In the genomic region with DNA sequence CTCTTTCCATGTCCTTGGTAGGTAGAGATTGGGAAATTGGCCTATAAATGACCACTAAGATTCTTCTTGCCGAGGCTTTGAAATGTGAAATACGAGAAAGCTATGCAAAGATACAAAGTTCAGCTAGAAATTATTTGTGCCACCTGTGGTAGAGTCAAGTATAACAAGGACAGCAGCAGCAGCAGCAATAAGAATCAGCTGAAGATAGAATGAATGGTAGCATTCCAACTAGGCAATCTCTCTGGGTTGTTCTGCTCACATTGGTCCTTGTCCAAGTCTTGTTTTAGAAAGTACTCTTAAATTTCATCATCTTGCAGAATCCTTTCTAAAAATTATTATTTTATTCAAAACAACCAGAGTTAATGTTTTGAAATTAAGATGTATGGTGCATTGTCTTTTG, we compare ENCODE assay signal across 1 cellular context.
TF ChIP-seq lines count a peak whose summit lies in the region.

No MANE protein-coding gene starts in this region.

TF ChIP-seq in GM23338, 12 proteins besides CTCF, POLR2A, EP300 and RAD21 (continued from another document):
- TF ChIP-seq, protein P1, sequence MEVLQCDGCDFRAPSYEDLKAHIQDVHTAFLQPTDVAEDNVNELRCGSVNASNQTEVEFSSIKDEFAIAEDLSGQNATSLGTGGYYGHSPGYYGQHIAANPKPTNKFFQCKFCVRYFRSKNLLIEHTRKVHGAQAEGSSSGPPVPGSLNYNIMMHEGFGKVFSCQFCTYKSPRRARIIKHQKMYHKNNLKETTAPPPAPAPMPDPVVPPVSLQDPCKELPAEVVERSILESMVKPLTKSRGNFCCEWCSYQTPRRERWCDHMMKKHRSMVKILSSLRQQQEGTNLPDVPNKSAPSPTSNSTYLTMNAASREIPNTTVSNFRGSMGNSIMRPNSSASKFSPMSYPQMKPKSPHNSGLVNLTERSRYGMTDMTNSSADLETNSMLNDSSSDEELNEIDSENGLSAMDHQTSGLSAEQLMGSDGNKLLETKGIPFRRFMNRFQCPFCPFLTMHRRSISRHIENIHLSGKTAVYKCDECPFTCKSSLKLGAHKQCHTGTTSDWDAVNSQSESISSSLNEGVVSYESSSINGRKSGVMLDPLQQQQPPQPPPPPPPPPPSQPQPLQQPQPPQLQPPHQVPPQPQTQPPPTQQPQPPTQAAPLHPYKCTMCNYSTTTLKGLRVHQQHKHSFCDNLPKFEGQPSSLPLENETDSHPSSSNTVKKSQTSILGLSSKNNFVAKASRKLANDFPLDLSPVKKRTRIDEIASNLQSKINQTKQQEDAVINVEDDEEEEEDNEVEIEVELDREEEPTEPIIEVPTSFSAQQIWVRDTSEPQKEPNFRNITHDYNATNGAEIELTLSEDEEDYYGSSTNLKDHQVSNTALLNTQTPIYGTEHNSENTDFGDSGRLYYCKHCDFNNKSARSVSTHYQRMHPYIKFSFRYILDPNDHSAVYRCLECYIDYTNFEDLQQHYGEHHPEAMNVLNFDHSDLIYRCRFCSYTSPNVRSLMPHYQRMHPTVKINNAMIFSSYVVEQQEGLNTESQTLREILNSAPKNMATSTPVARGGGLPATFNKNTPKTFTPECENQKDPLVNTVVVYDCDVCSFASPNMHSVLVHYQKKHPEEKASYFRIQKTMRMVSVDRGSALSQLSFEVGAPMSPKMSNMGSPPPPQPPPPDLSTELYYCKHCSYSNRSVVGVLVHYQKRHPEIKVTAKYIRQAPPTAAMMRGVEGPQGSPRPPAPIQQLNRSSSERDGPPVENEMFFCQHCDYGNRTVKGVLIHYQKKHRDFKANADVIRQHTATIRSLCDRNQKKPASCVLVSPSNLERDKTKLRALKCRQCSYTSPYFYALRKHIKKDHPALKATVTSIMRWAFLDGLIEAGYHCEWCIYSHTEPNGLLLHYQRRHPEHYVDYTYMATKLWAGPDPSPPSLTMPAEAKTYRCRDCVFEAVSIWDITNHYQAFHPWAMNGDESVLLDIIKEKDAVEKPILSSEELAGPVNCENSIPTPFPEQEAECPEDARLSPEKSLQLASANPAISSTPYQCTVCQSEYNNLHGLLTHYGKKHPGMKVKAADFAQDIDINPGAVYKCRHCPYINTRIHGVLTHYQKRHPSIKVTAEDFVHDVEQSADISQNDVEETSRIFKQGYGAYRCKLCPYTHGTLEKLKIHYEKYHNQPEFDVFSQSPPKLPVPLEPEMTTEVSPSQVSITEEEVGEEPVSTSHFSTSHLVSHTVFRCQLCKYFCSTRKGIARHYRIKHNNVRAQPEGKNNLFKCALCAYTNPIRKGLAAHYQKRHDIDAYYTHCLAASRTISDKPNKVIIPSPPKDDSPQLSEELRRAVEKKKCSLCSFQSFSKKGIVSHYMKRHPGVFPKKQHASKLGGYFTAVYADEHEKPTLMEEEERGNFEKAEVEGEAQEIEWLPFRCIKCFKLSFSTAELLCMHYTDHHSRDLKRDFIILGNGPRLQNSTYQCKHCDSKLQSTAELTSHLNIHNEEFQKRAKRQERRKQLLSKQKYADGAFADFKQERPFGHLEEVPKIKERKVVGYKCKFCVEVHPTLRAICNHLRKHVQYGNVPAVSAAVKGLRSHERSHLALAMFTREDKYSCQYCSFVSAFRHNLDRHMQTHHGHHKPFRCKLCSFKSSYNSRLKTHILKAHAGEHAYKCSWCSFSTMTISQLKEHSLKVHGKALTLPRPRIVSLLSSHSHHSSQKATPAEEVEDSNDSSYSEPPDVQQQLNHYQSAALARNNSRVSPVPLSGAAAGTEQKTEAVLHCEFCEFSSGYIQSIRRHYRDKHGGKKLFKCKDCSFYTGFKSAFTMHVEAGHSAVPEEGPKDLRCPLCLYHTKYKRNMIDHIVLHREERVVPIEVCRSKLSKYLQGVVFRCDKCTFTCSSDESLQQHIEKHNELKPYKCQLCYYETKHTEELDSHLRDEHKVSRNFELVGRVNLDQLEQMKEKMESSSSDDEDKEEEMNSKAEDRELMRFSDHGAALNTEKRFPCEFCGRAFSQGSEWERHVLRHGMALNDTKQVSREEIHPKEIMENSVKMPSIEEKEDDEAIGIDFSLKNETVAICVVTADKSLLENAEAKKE (CRISPR knock-in tag; IDR thresholded peaks at IDR 0.05) = no peak
- TF ChIP-seq NANOG (IDR thresholded peaks at IDR 0.05; ENCODE audit: borderline replicate concordance) = no peak
- no peak for TF ChIP-seq JUNB (IDR thresholded peaks at IDR 0.05; ENCODE audit: unreplicated experiment)
- TF ChIP-seq EZH2 (IDR thresholded peaks at IDR 0.05; ENCODE audit: low read depth, unreplicated experiment) = no peak
- TF ChIP-seq ZNF331 (CRISPR knock-in tag; IDR thresholded peaks at IDR 0.05; ENCODE audit: low read depth) = no peak
- TF ChIP-seq POLR2AphosphoS5 (IDR thresholded peaks at IDR 0.05; ENCODE audit: low read depth) = no peak
- no peak for TF ChIP-seq STAT1 (IDR thresholded peaks at IDR 0.05; ENCODE audit: unreplicated experiment)
- TF ChIP-seq, protein P2, sequence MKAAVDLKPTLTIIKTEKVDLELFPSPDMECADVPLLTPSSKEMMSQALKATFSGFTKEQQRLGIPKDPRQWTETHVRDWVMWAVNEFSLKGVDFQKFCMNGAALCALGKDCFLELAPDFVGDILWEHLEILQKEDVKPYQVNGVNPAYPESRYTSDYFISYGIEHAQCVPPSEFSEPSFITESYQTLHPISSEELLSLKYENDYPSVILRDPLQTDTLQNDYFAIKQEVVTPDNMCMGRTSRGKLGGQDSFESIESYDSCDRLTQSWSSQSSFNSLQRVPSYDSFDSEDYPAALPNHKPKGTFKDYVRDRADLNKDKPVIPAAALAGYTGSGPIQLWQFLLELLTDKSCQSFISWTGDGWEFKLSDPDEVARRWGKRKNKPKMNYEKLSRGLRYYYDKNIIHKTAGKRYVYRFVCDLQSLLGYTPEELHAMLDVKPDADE (IDR thresholded peaks at IDR 0.05) = no peak
- TF ChIP-seq, protein P3, sequence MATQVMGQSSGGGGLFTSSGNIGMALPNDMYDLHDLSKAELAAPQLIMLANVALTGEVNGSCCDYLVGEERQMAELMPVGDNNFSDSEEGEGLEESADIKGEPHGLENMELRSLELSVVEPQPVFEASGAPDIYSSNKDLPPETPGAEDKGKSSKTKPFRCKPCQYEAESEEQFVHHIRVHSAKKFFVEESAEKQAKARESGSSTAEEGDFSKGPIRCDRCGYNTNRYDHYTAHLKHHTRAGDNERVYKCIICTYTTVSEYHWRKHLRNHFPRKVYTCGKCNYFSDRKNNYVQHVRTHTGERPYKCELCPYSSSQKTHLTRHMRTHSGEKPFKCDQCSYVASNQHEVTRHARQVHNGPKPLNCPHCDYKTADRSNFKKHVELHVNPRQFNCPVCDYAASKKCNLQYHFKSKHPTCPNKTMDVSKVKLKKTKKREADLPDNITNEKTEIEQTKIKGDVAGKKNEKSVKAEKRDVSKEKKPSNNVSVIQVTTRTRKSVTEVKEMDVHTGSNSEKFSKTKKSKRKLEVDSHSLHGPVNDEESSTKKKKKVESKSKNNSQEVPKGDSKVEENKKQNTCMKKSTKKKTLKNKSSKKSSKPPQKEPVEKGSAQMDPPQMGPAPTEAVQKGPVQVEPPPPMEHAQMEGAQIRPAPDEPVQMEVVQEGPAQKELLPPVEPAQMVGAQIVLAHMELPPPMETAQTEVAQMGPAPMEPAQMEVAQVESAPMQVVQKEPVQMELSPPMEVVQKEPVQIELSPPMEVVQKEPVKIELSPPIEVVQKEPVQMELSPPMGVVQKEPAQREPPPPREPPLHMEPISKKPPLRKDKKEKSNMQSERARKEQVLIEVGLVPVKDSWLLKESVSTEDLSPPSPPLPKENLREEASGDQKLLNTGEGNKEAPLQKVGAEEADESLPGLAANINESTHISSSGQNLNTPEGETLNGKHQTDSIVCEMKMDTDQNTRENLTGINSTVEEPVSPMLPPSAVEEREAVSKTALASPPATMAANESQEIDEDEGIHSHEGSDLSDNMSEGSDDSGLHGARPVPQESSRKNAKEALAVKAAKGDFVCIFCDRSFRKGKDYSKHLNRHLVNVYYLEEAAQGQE (IDR thresholded peaks at IDR 0.05; ENCODE audit: unreplicated experiment) = no peak
- no peak for TF ChIP-seq CREB1 (CRISPR knock-in tag; IDR thresholded peaks at IDR 0.05; ENCODE audit: low read depth)
TF ChIP-seq in GM23338: peak in this region for 0.
